ENCODE assay signal across 23 cellular contexts in the genomic region with DNA sequence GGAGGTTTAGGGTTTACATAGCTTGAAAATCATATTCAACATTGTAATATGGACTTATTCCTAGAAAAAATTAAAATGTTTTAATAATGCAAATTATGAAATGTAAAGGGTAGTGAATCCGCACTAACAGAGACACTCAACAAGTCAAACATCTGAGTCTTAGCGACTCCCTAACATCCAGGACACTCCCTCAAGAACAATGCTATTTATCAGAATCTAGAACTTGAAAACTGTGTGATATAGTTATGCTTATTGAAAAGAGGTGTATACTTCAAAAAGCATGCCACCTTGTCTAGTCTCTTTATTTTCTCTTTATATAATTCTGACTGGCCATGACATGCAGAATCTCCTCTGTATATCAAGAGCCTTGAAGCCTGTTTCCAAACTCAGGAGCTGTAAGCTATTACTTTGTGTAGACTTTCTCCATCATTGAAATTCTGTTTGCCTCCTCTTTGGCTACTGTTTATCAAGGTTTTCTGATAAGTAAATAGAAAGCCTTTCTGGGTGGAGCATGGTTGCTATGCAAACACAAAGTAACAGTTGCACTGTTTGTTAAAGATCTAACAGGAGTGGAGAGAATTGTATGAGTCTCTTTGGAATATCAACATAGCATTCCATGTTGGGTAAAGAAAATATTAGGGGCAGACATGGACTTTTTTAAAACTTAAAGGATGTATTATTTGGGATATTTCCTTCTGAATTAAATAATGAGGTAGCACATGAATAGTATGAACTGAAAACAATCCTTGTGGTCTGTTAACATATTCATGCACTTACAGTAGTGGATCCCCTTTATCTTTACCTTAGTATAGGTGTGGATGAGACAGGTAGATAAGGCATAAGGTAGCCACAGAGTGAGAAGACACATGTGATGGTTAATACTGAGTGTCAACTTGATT. TPM values are rescaled to one million over a fixed set of nuclear protein-coding genes. Genes with fewer than 3 reads are reported as not detected.
A peak's percentile ranks its signal among the peaks of the same experiment; 100 is the strongest.
DNase-seq lines count a peak whose midpoint lies in the region; ATAC-seq and TF ChIP-seq lines count a peak whose summit lies in the region.
"Had no signal": no experiment of that assay in that cellular context is flagged by ENCODE, and none has a peak within 500 bp of the region (broad histone marks: within the 10 kb centered on the region; RNA-seq: fewer than 3 reads in every experiment).

No MANE protein-coding gene starts in this region.

- no peaks in the 10 kb centered on the region for H3K36me3 ChIP-seq in MM.1S (replicated peaks; ENCODE audit: insufficient read depth, low read length)
- no peaks in the 10 kb centered on the region for H3K36me3 ChIP-seq in lower lobe of right lung
- H3K36me3 ChIP-seq in Peyer's patch, result no peaks in the 10 kb centered on the region
- H3K36me3 ChIP-seq: BLaER1 treated with 17β-estradiol and CSF1 and Interleukin-3, amounts not matched to agents 10 nM and 100 nM; cardiac muscle cell; ovary; vagina had no signal

- H3K9me3 ChIP-seq in MM.1S (replicated peaks; ENCODE audit: insufficient read depth, low read length), result no peaks in the 10 kb centered on the region
- no peaks in the 10 kb centered on the region for H3K9me3 ChIP-seq in lower lobe of right lung
- H3K9me3 ChIP-seq in Peyer's patch, result no peaks in the 10 kb centered on the region
- H3K9me3 ChIP-seq: BLaER1 treated with 17β-estradiol and CSF1 and Interleukin-3, amounts not matched to agents 10 nM and 100 nM; ovary; vagina had no signal

- no peak for TF ChIP-seq POLR2A in Peyer's patch (IDR thresholded peaks at IDR 0.05)

- intact Hi-C loops in lower lobe of right lung (cut with DNase I), result no loop called here

- H3K4me1 ChIP-seq in MM.1S (ENCODE audit: low read length) (peaks cover 6% of the 10 kb centered on the region; the same call in 1 of the 2 replicates), lower lobe of right lung (no peaks in the 10 kb centered on the region), Peyer's patch (no peaks in the 10 kb centered on the region)
- H3K4me1 ChIP-seq: BLaER1 treated with 17β-estradiol and CSF1 and Interleukin-3, amounts not matched to agents 10 nM and 100 nM; vagina had no signal

- no peaks in the 10 kb centered on the region for H3F3A ChIP-seq in MM.1S (ENCODE audit: insufficient read depth, low read length)

- no peak overlapping the region for H2AFZ ChIP-seq in MM.1S (ENCODE audit: low read length)

- H3K27ac ChIP-seq in MM.1S (ENCODE audit: low read length) (no peak overlapping the region), lower lobe of right lung (peak overlapping the region; percentile 39), Peyer's patch (no peak overlapping the region)
- H3K27ac ChIP-seq: BLaER1 treated with 17β-estradiol and CSF1 and Interleukin-3, amounts not matched to agents 10 nM and 100 nM; cardiac muscle cell; KMS-11; ovary; vagina had no signal

- no peak overlapping the region for H3K9ac ChIP-seq in MM.1S (ENCODE audit: low read length)
- H3K9ac ChIP-seq: BLaER1 treated with 17β-estradiol and CSF1 and Interleukin-3, amounts not matched to agents 10 nM and 100 nM; KMS-11 had no signal

- H3K9me2 ChIP-seq in MM.1S (replicated peaks; ENCODE audit: insufficient read depth, low read length), result no peaks in the 10 kb centered on the region

- no peaks in the 10 kb centered on the region for H3K27me3 ChIP-seq in MM.1S (replicated peaks; ENCODE audit: insufficient read depth, low read length)
- H3K27me3 ChIP-seq in lower lobe of right lung (ENCODE audit: low read depth), result no peaks in the 10 kb centered on the region
- no peaks in the 10 kb centered on the region for H3K27me3 ChIP-seq in Peyer's patch
- H3K27me3 ChIP-seq: BLaER1 treated with 17β-estradiol and CSF1 and Interleukin-3, amounts not matched to agents 10 nM and 100 nM; cardiac muscle cell; ovary; vagina had no signal

- peak; percentile 1 for DNase-seq in COR-L47 (lab: John Stamatoyannopoulos, UW)
- DNase-seq in MM.1S, result peak; percentile 0
- DNase-seq in SHP77 (lab: John Stamatoyannopoulos, UW), result peak; percentile 17 to 48
- no peak for DNase-seq in lower lobe of right lung
- DNase-seq in putamen (ENCODE audit: low spot score), result no peak
- DNase-seq in Peyer's patch, result no peak
- DNase-seq in NCI-H2227 treated with DMSO at 0.1 percent for 48 hours (lab: John Stamatoyannopoulos, UW), result no peak
- DNase-seq: activated CD8-positive, alpha-beta memory T cell treated with anti-CD3 and anti-CD28 coated beads for 24 hours; activated naive CD4-positive, alpha-beta T cell treated with anti-CD3 and anti-CD28 coated beads, Interleukin-2, amount 10 ng/mL, durations not matched to agents 7 days and 5 days; activated T-cell treated with anti-CD3 and anti-CD28 coated beads, Interleukin-2, amount 50 U/mL, for 4 hours; HCEC 1CT; midbrain; NCI-H2029; NCI-H524 treated with DMSO at 0.1 percent for 48 hours; ovary; stimulated activated CD8-positive, alpha-beta memory T cell treated with anti-CD3 and anti-CD28 coated beads, Interleukin-4, amount 100 ng/mL, for 48 hours had no signal

- H3K79me2 ChIP-seq in MM.1S (ENCODE audit: low read length), result no peaks in the 10 kb centered on the region

- no peak overlapping the region for H3K4me3 ChIP-seq in MM.1S (ENCODE audit: low read length)
- H3K4me3 ChIP-seq in lower lobe of right lung, result no peak overlapping the region
- no peak overlapping the region for H3K4me3 ChIP-seq in Peyer's patch
- H3K4me3 ChIP-seq: BLaER1 treated with 17β-estradiol and CSF1 and Interleukin-3, amounts not matched to agents 10 nM and 100 nM; cardiac muscle cell; ovary; vagina had no signal

- H4K20me1 ChIP-seq in MM.1S (ENCODE audit: insufficient read depth, low read length), result no peaks in the 10 kb centered on the region
- H4K20me1 ChIP-seq: BLaER1 treated with 17β-estradiol and CSF1 and Interleukin-3, amounts not matched to agents 10 nM and 100 nM had no signal

- TF ChIP-seq CTCF in MM.1S (IDR thresholded peaks at IDR 0.05; ENCODE audit: low read length) (no peak), lower lobe of right lung (IDR thresholded peaks at IDR 0.05) (no peak), Peyer's patch (IDR thresholded peaks at IDR 0.05) (no peak)

- ATAC-seq in lower lobe of right lung, result peak; percentile 83 to 96
- ATAC-seq in HG02588 (IDR thresholded peaks at IDR 0.05; ENCODE audit: unreplicated experiment), result no peak
- ATAC-seq: activated T-cell treated with anti-CD3 and anti-CD28 coated beads, Interleukin-2, amount 50 U/mL, for 4 hours; natural killer cell treated with Interleukin-12 subunit alpha and Interleukin-12 subunit beta and Interleukin-15 and Interleukin-18, amount 100 ng/mL, for 72 hours; sciatic nerve had no signal

- H3K4me2 ChIP-seq in MM.1S (ENCODE audit: low read depth, low read length), result no peak overlapping the region
- H3K4me2 ChIP-seq: BLaER1 treated with 17β-estradiol and CSF1 and Interleukin-3, amounts not matched to agents 10 nM and 100 nM; KMS-11 had no signal

RNA-seq across cellular contexts. Expression of a gene that starts 56.4 kb away (rescaled TPM):
- total RNA-seq in lower lobe of right lung (58.2 TPM), Peyer's patch (10 to 100 TPM; 27.0 to 44.6 (median 36.3) TPM)

Comparison
In these comparisons a context has a peak if more than half of its experiments do, and no peak if none do; other contexts are left out.
1. DNase-seq: peak in COR-L47 (single experiment), MM.1S (single experiment) and SHP77 (2 of 2); none in lower lobe of right lung (single experiment), putamen (single experiment), Peyer's patch (0 of 3) and NCI-H2227 treated with DMSO at 0.1 percent for 48 hours (single experiment).